In the genomic region with DNA sequence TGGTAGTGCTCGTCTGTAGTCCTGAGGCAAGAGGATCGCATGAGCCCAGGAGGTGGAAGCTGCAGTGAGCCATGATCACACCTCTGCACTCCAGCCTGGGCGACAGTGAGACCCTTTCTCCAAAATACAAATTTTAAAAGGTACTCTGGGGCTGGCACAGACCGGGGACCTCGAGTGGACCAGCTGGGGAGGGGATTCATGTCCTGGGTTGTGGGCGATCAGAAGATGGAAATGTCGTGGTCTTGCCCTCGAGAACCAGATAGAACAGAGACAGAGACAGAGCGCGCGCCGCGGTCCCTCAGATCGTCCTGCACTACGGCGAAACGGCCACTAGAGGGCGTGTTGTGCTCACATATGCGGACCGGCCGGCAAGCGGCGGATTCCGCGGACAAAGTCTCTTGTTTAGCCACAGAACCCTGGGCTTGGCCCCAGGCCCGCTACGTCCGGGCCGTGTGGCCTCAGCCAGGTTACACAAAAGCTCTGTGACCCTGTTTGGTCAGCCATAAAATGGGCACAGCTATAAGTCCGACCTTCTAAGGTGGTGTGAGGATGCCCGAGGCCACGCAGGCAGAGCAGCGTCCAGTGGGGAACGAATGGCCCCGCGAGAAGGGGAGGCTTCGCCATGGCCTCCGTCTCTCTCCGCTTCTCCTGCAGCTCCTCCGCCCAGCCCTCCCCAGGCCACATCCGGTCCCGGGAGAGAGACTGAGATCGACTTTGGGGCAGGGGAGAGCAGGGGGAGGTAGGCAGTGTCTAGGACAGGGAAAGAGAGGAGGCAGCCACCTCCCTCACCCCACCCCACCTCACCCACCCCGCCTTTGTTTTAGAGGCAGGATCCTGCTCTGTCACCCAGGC, we compare ENCODE assay signal across 1 cellular context.
TF ChIP-seq lines count a peak whose summit lies in the region.

No MANE protein-coding gene starts in this region.

TF ChIP-seq in HepG2, 621 proteins besides CTCF, POLR2A, EP300 and RAD21 (continued from another document and continues in another):
- TF ChIP-seq SYNCRIP (IDR thresholded peaks at IDR 0.05; ENCODE audit: insufficient read depth, low read depth, low read length) = no peak
- no peak for TF ChIP-seq RBM39 (IDR thresholded peaks at IDR 0.05; ENCODE audit: low read depth, low read length, poor library complexity, severe bottlenecking)
- TF ChIP-seq, protein P1, sequence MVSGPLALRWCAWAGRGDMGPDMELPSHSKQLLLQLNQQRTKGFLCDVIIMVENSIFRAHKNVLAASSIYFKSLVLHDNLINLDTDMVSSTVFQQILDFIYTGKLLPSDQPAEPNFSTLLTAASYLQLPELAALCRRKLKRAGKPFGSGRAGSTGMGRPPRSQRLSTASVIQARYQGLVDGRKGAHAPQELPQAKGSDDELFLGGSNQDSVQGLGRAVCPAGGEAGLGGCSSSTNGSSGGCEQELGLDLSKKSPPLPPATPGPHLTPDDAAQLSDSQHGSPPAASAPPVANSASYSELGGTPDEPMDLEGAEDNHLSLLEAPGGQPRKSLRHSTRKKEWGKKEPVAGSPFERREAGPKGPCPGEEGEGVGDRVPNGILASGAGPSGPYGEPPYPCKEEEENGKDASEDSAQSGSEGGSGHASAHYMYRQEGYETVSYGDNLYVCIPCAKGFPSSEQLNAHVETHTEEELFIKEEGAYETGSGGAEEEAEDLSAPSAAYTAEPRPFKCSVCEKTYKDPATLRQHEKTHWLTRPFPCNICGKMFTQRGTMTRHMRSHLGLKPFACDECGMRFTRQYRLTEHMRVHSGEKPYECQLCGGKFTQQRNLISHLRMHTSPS (CRISPR knock-in tag; IDR thresholded peaks at IDR 0.05; ENCODE audit: low read depth) = no peak; the same call in 1 of the 2 replicates
- peak; percentile 76; the same call in 1 of the 2 replicates for TF ChIP-seq ZNF83 (CRISPR knock-in tag; IDR thresholded peaks at IDR 0.05; ENCODE audit: borderline replicate concordance)
- TF ChIP-seq JARID2 (CRISPR knock-in tag; IDR thresholded peaks at IDR 0.05; ENCODE audit: insufficient replicate concordance) = peak; percentile 71
- TF ChIP-seq ZNF3 (CRISPR knock-in tag; IDR thresholded peaks at IDR 0.05) = no peak
- TF ChIP-seq LBX2 (CRISPR knock-in tag; IDR thresholded peaks at IDR 0.05; ENCODE audit: borderline replicate concordance) = no peak
- no peak for TF ChIP-seq CEBPZ (IDR thresholded peaks at IDR 0.05; ENCODE audit: low read length)
- TF ChIP-seq ZNF891 (CRISPR knock-in tag; IDR thresholded peaks at IDR 0.05) = peak; percentile 83
- peak; percentile 57 for TF ChIP-seq PATZ1 (CRISPR knock-in tag; IDR thresholded peaks at IDR 0.05)
- no peak for TF ChIP-seq ZNF558 (CRISPR knock-in tag; IDR thresholded peaks at IDR 0.05; ENCODE audit: borderline replicate concordance)
- no peak for TF ChIP-seq SRF (IDR thresholded peaks at IDR 0.05; ENCODE audit: low read depth, low read length)
- no peak for TF ChIP-seq SKI (IDR thresholded peaks at IDR 0.05; ENCODE audit: partially characterized antibody)
- TF ChIP-seq SMAD3 (CRISPR knock-in tag; IDR thresholded peaks at IDR 0.05) = peak; percentile 90
- 0 out of 2 replicates have a peak, but pooled peaks have one; percentile 27 for TF ChIP-seq NKX3-1 (CRISPR knock-in tag; IDR thresholded peaks at IDR 0.05)
- TF ChIP-seq ELF4 (CRISPR knock-in tag; IDR thresholded peaks at IDR 0.05; ENCODE audit: borderline replicate concordance) = no peak
- no peak for TF ChIP-seq ZNF557 (CRISPR knock-in tag; IDR thresholded peaks at IDR 0.05)
- TF ChIP-seq ZNF446 (CRISPR knock-in tag; IDR thresholded peaks at IDR 0.05) = no peak
- no peak for TF ChIP-seq ZNF749 (CRISPR knock-in tag; IDR thresholded peaks at IDR 0.05; ENCODE audit: borderline replicate concordance)
- TF ChIP-seq, protein P2, sequence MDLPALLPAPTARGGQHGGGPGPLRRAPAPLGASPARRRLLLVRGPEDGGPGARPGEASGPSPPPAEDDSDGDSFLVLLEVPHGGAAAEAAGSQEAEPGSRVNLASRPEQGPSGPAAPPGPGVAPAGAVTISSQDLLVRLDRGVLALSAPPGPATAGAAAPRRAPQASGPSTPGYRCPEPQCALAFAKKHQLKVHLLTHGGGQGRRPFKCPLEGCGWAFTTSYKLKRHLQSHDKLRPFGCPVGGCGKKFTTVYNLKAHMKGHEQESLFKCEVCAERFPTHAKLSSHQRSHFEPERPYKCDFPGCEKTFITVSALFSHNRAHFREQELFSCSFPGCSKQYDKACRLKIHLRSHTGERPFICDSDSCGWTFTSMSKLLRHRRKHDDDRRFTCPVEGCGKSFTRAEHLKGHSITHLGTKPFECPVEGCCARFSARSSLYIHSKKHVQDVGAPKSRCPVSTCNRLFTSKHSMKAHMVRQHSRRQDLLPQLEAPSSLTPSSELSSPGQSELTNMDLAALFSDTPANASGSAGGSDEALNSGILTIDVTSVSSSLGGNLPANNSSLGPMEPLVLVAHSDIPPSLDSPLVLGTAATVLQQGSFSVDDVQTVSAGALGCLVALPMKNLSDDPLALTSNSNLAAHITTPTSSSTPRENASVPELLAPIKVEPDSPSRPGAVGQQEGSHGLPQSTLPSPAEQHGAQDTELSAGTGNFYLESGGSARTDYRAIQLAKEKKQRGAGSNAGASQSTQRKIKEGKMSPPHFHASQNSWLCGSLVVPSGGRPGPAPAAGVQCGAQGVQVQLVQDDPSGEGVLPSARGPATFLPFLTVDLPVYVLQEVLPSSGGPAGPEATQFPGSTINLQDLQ (CRISPR knock-in tag; IDR thresholded peaks at IDR 0.05) = no peak
- TF ChIP-seq ZNF407 (CRISPR knock-in tag; IDR thresholded peaks at IDR 0.05; ENCODE audit: not compliant biosample characterization) = peak; percentile 66
- no peak for TF ChIP-seq ZMAT3 (CRISPR knock-in tag; conservative IDR thresholded peaks at IDR 0.05)
- TF ChIP-seq ZFY (CRISPR knock-in tag; IDR thresholded peaks at IDR 0.05) = peak; percentile 64; the same call in 1 of the 2 replicates
- no peak for TF ChIP-seq ZFAT (CRISPR knock-in tag; conservative IDR thresholded peaks at IDR 0.05)
- TF ChIP-seq ZNF280B (CRISPR knock-in tag; IDR thresholded peaks at IDR 0.05; ENCODE audit: borderline replicate concordance) = peak; percentile 52
- no peak for TF ChIP-seq ATF4 (CRISPR knock-in tag; IDR thresholded peaks at IDR 0.05)
- TF ChIP-seq HES4 (CRISPR knock-in tag; IDR thresholded peaks at IDR 0.05; ENCODE audit: borderline replicate concordance) = no peak
- peak; percentile 92 for TF ChIP-seq ZNF225 (CRISPR knock-in tag; IDR thresholded peaks at IDR 0.05)
- no peak for TF ChIP-seq SMARCE1 (IDR thresholded peaks at IDR 0.05; ENCODE audit: borderline replicate concordance)
